Comparison of ENCODE assay signal across 8 cellular contexts in the genomic region with DNA sequence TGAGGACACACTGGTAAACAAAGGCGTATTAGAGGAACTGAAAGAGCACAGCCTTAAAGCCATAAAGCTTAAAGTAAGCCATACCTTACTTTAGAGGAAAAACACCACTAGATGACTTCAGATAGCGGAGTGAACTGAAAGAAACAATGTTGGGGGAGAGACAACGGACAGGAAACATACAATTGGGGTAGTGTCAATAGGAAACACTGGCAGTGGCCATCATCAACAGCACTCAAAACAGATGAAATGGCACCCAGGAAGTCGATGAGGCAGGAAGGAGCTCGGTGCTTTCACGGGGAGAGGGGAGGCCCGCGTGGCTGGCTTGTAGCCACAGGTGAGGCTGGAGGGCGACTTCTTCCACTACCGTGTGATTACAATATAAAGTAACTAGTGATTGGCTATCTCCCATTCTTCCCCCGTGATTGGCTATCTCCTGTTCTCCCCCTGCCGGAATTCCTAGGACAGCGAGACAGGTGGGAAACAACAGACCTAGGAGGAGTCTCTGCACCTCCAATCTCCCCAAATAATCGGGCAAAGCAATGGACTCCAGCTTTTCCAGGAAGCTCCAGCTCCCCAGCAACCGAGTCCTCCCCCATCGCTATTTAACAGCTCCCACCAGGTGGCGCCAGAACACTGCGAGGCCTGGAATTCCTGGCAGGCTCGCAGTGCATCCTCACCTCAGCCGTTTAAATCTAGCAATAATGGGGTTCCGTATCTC. TPM values are rescaled to one million over a fixed set of nuclear protein-coding genes. Genes with fewer than 3 reads are reported as not detected.
A peak's percentile ranks its signal among the peaks of the same experiment; 100 is the strongest.
DNase-seq lines count a peak whose midpoint lies in the region; ATAC-seq, FAIRE-seq and TF ChIP-seq lines count a peak whose summit lies in the region.

No MANE protein-coding gene starts in this region.

- H3K36me3 ChIP-seq in SJSA1, result no peaks in the 10 kb centered on the region
- no peaks in the 10 kb centered on the region for H3K36me3 ChIP-seq in pancreas
- no peaks in the 10 kb centered on the region for H3K36me3 ChIP-seq in transverse colon

- H3K27ac ChIP-seq in SJSA1, result no peak overlapping the region
- H3K27ac ChIP-seq in pancreas, result peak overlapping the region in 1 of 4 donors; percentile 20
- no peak overlapping the region for H3K27ac ChIP-seq in transverse colon

- peak; percentile 71 for ATAC-seq in GM21825 (IDR thresholded peaks at IDR 0.05; ENCODE audit: unreplicated experiment)
- ATAC-seq in pancreas, result peak; percentile 94 to 99 (median 98)

- H3K4me1 Mint-ChIP-seq in activated naive CD4-positive, alpha-beta T cell treated with anti-CD3 and anti-CD28 coated beads for 36 hours (ENCODE audit: low read depth), result peaks cover 18% of the 10 kb centered on the region

- H3K36me3 Mint-ChIP-seq in activated naive CD4-positive, alpha-beta T cell treated with anti-CD3 and anti-CD28 coated beads for 36 hours (ENCODE audit: low read depth), result no peaks in the 10 kb centered on the region

- in situ Hi-C loops in transverse colon (cut with MboI; ENCODE audit: low pct_ligation_motif_present in 1 of 4, low pct_unique_long_range_greater_than_20kb in 1 of 4, low sequenced_read_pairs in 3 of 4), result loop anchor here in 2 of 4 donors (10.0 kb wide), 1 partner anchor 209 kb away; no protein-coding TSS in a partner anchor

- no peaks in the 10 kb centered on the region for H3K9me3 ChIP-seq in SJSA1 (replicated peaks)
- H3K9me3 ChIP-seq in pancreas, result no peaks in the 10 kb centered on the region
- no peaks in the 10 kb centered on the region for H3K9me3 ChIP-seq in transverse colon

- peak overlapping the region; percentile 76 for H3K4me3 Mint-ChIP-seq in activated naive CD4-positive, alpha-beta T cell treated with anti-CD3 and anti-CD28 coated beads for 36 hours

- intact Hi-C loops in activated naive CD4-positive, alpha-beta T cell treated with anti-CD3 and anti-CD28 coated beads for 36 hours (cut with micrococcal nuclease), result loop anchor here (1.0 to 10.0 kb wide), 11 partner anchors 213 to 1239 kb away; no protein-coding TSS in a partner anchor
- intact Hi-C loops in head of caudate nucleus (cut with DNase I), result loop anchor here (2.0 kb wide), 1 partner anchor 211 kb away; no protein-coding TSS in a partner anchor
- intact Hi-C loops in pancreas (cut with DNase I), result loop anchor here in 1 of 3 donors (10.0 kb wide), 1 partner anchor 219 kb away; no protein-coding TSS in a partner anchor
- intact Hi-C loops in transverse colon (cut with DNase I; ENCODE audit: low total_unique reads), result no loop called here

- TF ChIP-seq CTCF in LNCAP (IDR thresholded peaks at IDR 0.05), result peak; percentile 94
- peak; percentile 78 to 87 (median 80) for TF ChIP-seq CTCF in pancreas (IDR thresholded peaks at IDR 0.05)
- peak; percentile 59 to 86 (median 77) for TF ChIP-seq CTCF in transverse colon (IDR thresholded peaks at IDR 0.05)

- DNase-seq in EL, result peak; percentile 66
- DNase-seq in SJSA1 (ENCODE audit: low read depth in 1 of 2, low spot score in 2 of 2), result peak; percentile 33 to 62
- peak; percentile 88 for DNase-seq in activated naive CD4-positive, alpha-beta T cell treated with anti-CD3 and anti-CD28 coated beads for 36 hours
- DNase-seq in head of caudate nucleus, result peak; percentile 57 to 90 (median 80)
- peak; percentile 69 to 96 (median 84) for DNase-seq in pancreas
- peak; percentile 83 for DNase-seq in transverse colon

- H3K4me1 ChIP-seq in SJSA1 (replicated peaks) (no peaks in the 10 kb centered on the region), pancreas (peaks cover 0 to 4% (median 0%) of the 10 kb centered on the region in 3 donors), transverse colon (peaks cover 0 to 6% (median 0%) of the 10 kb centered on the region in 4 donors)

- peak overlapping the region; percentile 28 for H3K27ac Mint-ChIP-seq in activated naive CD4-positive, alpha-beta T cell treated with anti-CD3 and anti-CD28 coated beads for 36 hours

- no peaks in the 10 kb centered on the region for H3K27me3 Mint-ChIP-seq in activated naive CD4-positive, alpha-beta T cell treated with anti-CD3 and anti-CD28 coated beads for 36 hours (ENCODE audit: low read depth)

- no peaks in the 10 kb centered on the region for H3K9me3 Mint-ChIP-seq in activated naive CD4-positive, alpha-beta T cell treated with anti-CD3 and anti-CD28 coated beads for 36 hours

- CTCF ChIA-PET in activated naive CD4-positive, alpha-beta T cell treated with anti-CD3 and anti-CD28 coated beads for 36 hours (lab: Charles Lee), result interaction anchor here (0.6 to 5.1 kb wide), 41 partner anchors 11 to 437 kb away, joined by 3 to 41 read pairs (median 4); a partner anchor contains a TSS

- H3K27me3 ChIP-seq in SJSA1 (replicated peaks) (no peaks in the 10 kb centered on the region), pancreas (no peaks in the 10 kb centered on the region), transverse colon (no peaks in the 10 kb centered on the region)

- WGBS in pancreas, 2 donors, result 13 to 14% methylated on average over 21 of the region's 21 CpGs
- WGBS in transverse colon (ENCODE audit: low coverage in 1 of 2), 2 donors, result 10 to 12% methylated on average over 8 to 21 of the region's 21 CpGs

- no peak for TF ChIP-seq EP300 in transverse colon (IDR thresholded peaks at IDR 0.05; ENCODE audit: low read depth)

- no peak for TF ChIP-seq POLR2A in transverse colon (IDR thresholded peaks at IDR 0.05)

- H3K4me3 ChIP-seq in SJSA1 (no peak overlapping the region), pancreas (peak overlapping the region in 3 of 4 donors; percentile 18 to 46 (median 32)), transverse colon (peak overlapping the region in 3 of 4 donors; percentile 5 to 40 (median 16))

- no peak for FAIRE-seq in pancreas (lab: Jason Lieb, UNC)

RNA-seq across cellular contexts. Expression of a gene that starts 2.4 kb away (rescaled TPM):
- total RNA-seq in SJSA1 (2014; rRNA removed; shearing (Covaris generic)), result not detected in 2 replicates
- total RNA-seq in activated naive CD4-positive, alpha-beta T cell treated with anti-CD3 and anti-CD28 coated beads for 36 hours, result not detected
- total RNA-seq in pancreas, result not detected
- polyA plus RNA-seq in pancreas, result not detected
- total RNA-seq in transverse colon, result not detected

RNA-seq across cellular contexts. Expression of a gene that starts 19.7 kb away (rescaled TPM):
- total RNA-seq in SJSA1 (2014; rRNA removed; shearing (Covaris generic)), result not detected in 2 replicates
- not detected for total RNA-seq in activated naive CD4-positive, alpha-beta T cell treated with anti-CD3 and anti-CD28 coated beads for 36 hours
- total RNA-seq in pancreas (1 to 10 TPM in 1 of 6 donors, under 1 TPM in 5; 0.14 to 1.2 (median 0.47) TPM), transverse colon (1 to 10 TPM in 3 of 4 donors, under 1 TPM in 1; 0.20 to 6.4 (median 2.0) TPM)
- polyA plus RNA-seq in pancreas, result under 1 TPM; 0.04 to 0.12 TPM

RNA-seq across cellular contexts. Expression of a gene that starts 29.2 kb away (rescaled TPM):
- not detected in 2 replicates for total RNA-seq in SJSA1 (2014; rRNA removed; shearing (Covaris generic))
- total RNA-seq in activated naive CD4-positive, alpha-beta T cell treated with anti-CD3 and anti-CD28 coated beads for 36 hours, result not detected
- total RNA-seq in pancreas (1 to 10 TPM in 4 of 6 donors, under 1 TPM in 2; 0.14 to 5.3 (median 1.3) TPM), transverse colon (under 1 TPM in 1 of 4 donors, not detected in 3; 0.48 TPM)
- polyA plus RNA-seq in pancreas, result under 1 TPM; 0.30 to 0.61 TPM

RNA-seq across cellular contexts. Expression of a gene that starts 59.8 kb away (rescaled TPM):
- not detected in 2 replicates for total RNA-seq in SJSA1 (2014; rRNA removed; shearing (Covaris generic))
- not detected for total RNA-seq in activated naive CD4-positive, alpha-beta T cell treated with anti-CD3 and anti-CD28 coated beads for 36 hours
- not detected for total RNA-seq in pancreas
- not detected for polyA plus RNA-seq in pancreas
- not detected for total RNA-seq in transverse colon
